In genomic region chr14:61472801-61473376, GRCh38 we compare ENCODE assay signal across 8 cellular contexts.
A peak's percentile ranks its signal among the peaks of the same experiment; 100 is the strongest.
DNase-seq lines count a peak whose midpoint lies in the region; ATAC-seq and TF ChIP-seq lines count a peak whose summit lies in the region.

No MANE protein-coding gene starts in this region.

- POLR2A ChIA-PET in GM10248 (lab: Yijun Ruan, JAX): no interaction called here

- peak overlapping the region; percentile 93 for H3K27ac ChIP-seq in KOPT-K1 (ENCODE audit: low read depth, low read length, poor library complexity, severe bottlenecking)

- peaks cover 31% of the 10 kb centered on the region for H3K4me1 Mint-ChIP-seq in nephron progenitor cell

- H3K36me3 ChIP-seq in KOPT-K1 (ENCODE audit: insufficient read depth, low read length): peaks cover 49% of the 10 kb centered on the region

- no peak overlapping the region for H3K4me3 Mint-ChIP-seq in nephron progenitor cell

- intact Hi-C loops in sciatic nerve (cut with DNase I): no loop called here

- peaks cover 24% of the 10 kb centered on the region for H3K27me3 Mint-ChIP-seq in nephron progenitor cell (ENCODE audit: low read depth, poor library complexity)

- no peak overlapping the region for H3K4me3 ChIP-seq in foreskin fibroblast (ENCODE audit: low read depth in 1 of 2, low read length in 2 of 2)

- H3K36me3 Mint-ChIP-seq in nephron progenitor cell (ENCODE audit: low read depth): no peaks in the 10 kb centered on the region

- no peaks in the 10 kb centered on the region for H3K9me3 ChIP-seq in KOPT-K1 (ENCODE audit: insufficient read depth, low read length, poor library complexity, severe bottlenecking)

- H3K9me3 Mint-ChIP-seq in nephron progenitor cell: no peaks in the 10 kb centered on the region

- H3K27ac Mint-ChIP-seq in nephron progenitor cell: no peak overlapping the region

- CTCF ChIA-PET in GM10248 (lab: Yijun Ruan, JAX): interaction anchor here (0.8 to 1.9 kb wide), 5 partner anchors 10 to 211 kb away, joined by 3 to 7 read pairs (median 3); no protein-coding TSS in a partner anchor

- DNase-seq in activated CD8-positive, alpha-beta memory T cell treated with anti-CD3 and anti-CD28 coated beads, Interleukin-2, amount 50 U/mL, for 24 hours (ENCODE audit: extremely low read depth): peak; percentile 60
- DNase-seq in foreskin fibroblast (peak; percentile 53 to 54), GM10248 (ENCODE audit: extremely low spot score) (no peak), sciatic nerve (ENCODE audit: low spot score) (no peak), nephron progenitor cell (no peak)
- DNase-seq in stimulated activated CD8-positive, alpha-beta memory T cell treated with anti-CD3 and anti-CD28 coated beads, Interleukin-15, amount 100 ng/mL, for 24 hours (ENCODE audit: low read depth): peak; percentile 30

- no peak for TF ChIP-seq CTCF in foreskin fibroblast (IDR thresholded peaks at IDR 0.05; ENCODE audit: low read depth, low read length)
- TF ChIP-seq CTCF in GM10248 (IDR thresholded peaks at IDR 0.05; ENCODE audit: control extremely low read depth, extremely low read depth, low read depth, missing control alignments): no peak
- TF ChIP-seq CTCF in nephron progenitor cell (IDR thresholded peaks at IDR 0.05): no peak

- no peak for ATAC-seq in sciatic nerve
- no peak for ATAC-seq in GM21717 (IDR thresholded peaks at IDR 0.05; ENCODE audit: unreplicated experiment)

Comparison
In these comparisons a context has a peak if more than half of its experiments do, and no peak if none do; other contexts are left out.
1. DNase-seq: peak in activated CD8-positive, alpha-beta memory T cell treated with anti-CD3 and anti-CD28 coated beads, Interleukin-2, amount 50 U/mL, for 24 hours (single experiment), foreskin fibroblast (2 of 2) and stimulated activated CD8-positive, alpha-beta memory T cell treated with anti-CD3 and anti-CD28 coated beads, Interleukin-15, amount 100 ng/mL, for 24 hours (single experiment); none in GM10248 (single experiment), sciatic nerve (single experiment) and nephron progenitor cell (single experiment).